ENCODE assay signal across 21 cellular contexts in genomic region chr12:51000245-51000644, GRCh38. TPM values are rescaled to one million over a fixed set of nuclear protein-coding genes. Genes with fewer than 3 reads are reported as not detected.
DNase-seq lines count a peak whose midpoint lies in the region; ATAC-seq and TF ChIP-seq lines count a peak whose summit lies in the region.
"Had no signal": no experiment of that assay in that cellular context is flagged by ENCODE, and none has a peak within 500 bp of the region (broad histone marks: within the 10 kb centered on the region; RNA-seq: fewer than 3 reads in every experiment).

No MANE protein-coding gene starts in this region.

- H3K36me3 ChIP-seq in effector memory CD4-positive, alpha-beta T cell (ENCODE audit: control insufficient read depth, insufficient read depth, low read length), result peaks cover 39% of the 10 kb centered on the region

- no peak overlapping the region for H3K4me3 Mint-ChIP-seq in activated CD4-positive, alpha-beta T cell treated with anti-CD3 and anti-CD28 coated beads for 36 hours
- H3K4me3 Mint-ChIP-seq: naive thymus-derived CD8-positive, alpha-beta T cell had no signal

- intact Hi-C loops in activated CD4-positive, alpha-beta T cell treated with anti-CD3 and anti-CD28 coated beads for 36 hours (cut with DNase I, micrococcal nuclease), result no loop called here
- intact Hi-C loops in Right ventricle myocardium inferior (cut with DNase I), result no loop called here

- TF ChIP-seq CTCF in foreskin fibroblast (IDR thresholded peaks at IDR 0.05; ENCODE audit: low read depth, low read length), result no peak

- H3K4me3 ChIP-seq in foreskin fibroblast (ENCODE audit: low read depth in 1 of 2, low read length in 2 of 2), result no peak overlapping the region
- no peak overlapping the region for H3K4me3 ChIP-seq in effector memory CD4-positive, alpha-beta T cell (ENCODE audit: insufficient read depth, low read depth, low read length, poor library complexity, severe bottlenecking)
- H3K4me3 ChIP-seq: ascending aorta, dorsolateral prefrontal cortex, lower lobe of right lung, psoas muscle, upper lobe of right lung had no signal

- H3K27me3 ChIP-seq in effector memory CD4-positive, alpha-beta T cell (replicated peaks; ENCODE audit: control insufficient read depth, insufficient read depth, low read length, poor library complexity, severe bottlenecking), result no peaks in the 10 kb centered on the region
- H3K27me3 ChIP-seq: ascending aorta, dorsolateral prefrontal cortex, upper lobe of right lung had no signal

- peaks cover 50% of the 10 kb centered on the region for H3K36me3 Mint-ChIP-seq in activated CD4-positive, alpha-beta T cell treated with anti-CD3 and anti-CD28 coated beads for 36 hours (ENCODE audit: low read depth)

- peak overlapping the region; percentile 39 for H3K27ac Mint-ChIP-seq in activated CD4-positive, alpha-beta T cell treated with anti-CD3 and anti-CD28 coated beads for 36 hours

- CTCF ChIA-PET in activated CD4-positive, alpha-beta T cell treated with anti-CD3 and anti-CD28 coated beads for 36 hours (lab: Charles Lee), result interaction anchor here (2.1 kb wide), 1 partner anchor 11 kb away, joined by 6 read pairs; no protein-coding TSS in a partner anchor

- H3K4me1 ChIP-seq in effector memory CD4-positive, alpha-beta T cell (ENCODE audit: control insufficient read depth, insufficient read depth, low read length, poor library complexity, severe bottlenecking), result no peaks in the 10 kb centered on the region
- H3K4me1 ChIP-seq: ascending aorta, psoas muscle, upper lobe of right lung had no signal

- POLR2A ChIA-PET in activated CD4-positive, alpha-beta T cell treated with anti-CD3 and anti-CD28 coated beads for 36 hours (lab: Charles Lee), result no interaction called here

- ATAC-seq in activated CD4-positive, alpha-beta T cell treated with anti-CD3 and anti-CD28 coated beads for 36 hours, result peak; percentile 69
- no peak for ATAC-seq in Right ventricle myocardium inferior
- ATAC-seq: HepG2; lower lobe of right lung; naive thymus-derived CD8-positive, alpha-beta T cell; psoas muscle; upper lobe of right lung had no signal

- H3K27ac ChIP-seq in effector memory CD4-positive, alpha-beta T cell (ENCODE audit: insufficient read depth, low read length, poor library complexity, severe bottlenecking), result no peak overlapping the region
- H3K27ac ChIP-seq: ascending aorta, lower lobe of right lung, psoas muscle, upper lobe of right lung had no signal

- H3K9me3 ChIP-seq in effector memory CD4-positive, alpha-beta T cell (ENCODE audit: control insufficient read depth, low read length), result no peaks in the 10 kb centered on the region
- H3K9me3 ChIP-seq: ascending aorta, lower lobe of right lung, psoas muscle, upper lobe of right lung had no signal

- H3K27me3 Mint-ChIP-seq in activated CD4-positive, alpha-beta T cell treated with anti-CD3 and anti-CD28 coated beads for 36 hours, result no peaks in the 10 kb centered on the region
- H3K27me3 Mint-ChIP-seq: naive thymus-derived CD8-positive, alpha-beta T cell had no signal

- no peaks in the 10 kb centered on the region for H3K9me3 Mint-ChIP-seq in activated CD4-positive, alpha-beta T cell treated with anti-CD3 and anti-CD28 coated beads for 36 hours (ENCODE audit: low read depth)
- H3K9me3 Mint-ChIP-seq: naive thymus-derived CD8-positive, alpha-beta T cell had no signal

- peak; percentile 24 for DNase-seq in activated CD4-positive, alpha-beta T cell treated with anti-CD3 and anti-CD28 coated beads for 36 hours
- DNase-seq in activated CD4-positive, alpha-beta T cell treated with anti-CD3 and anti-CD28 coated beads for 48 hours, result no peak
- peak; percentile 65 for DNase-seq in EL
- DNase-seq in RPMI7951 (ENCODE audit: low read depth), result peak; percentile 37
- DNase-seq in foreskin fibroblast, result peak; percentile 58 to 80
- DNase-seq in effector memory CD4-positive, alpha-beta T cell, result no peak
- no peak for DNase-seq in Right ventricle myocardium inferior (ENCODE audit: missing footprints)
- DNase-seq in globus pallidus (ENCODE audit: low spot score), result no peak
- DNase-seq: 8988T; activated CD8-positive, alpha-beta memory T cell treated with anti-CD3 and anti-CD28 coated beads, Interleukin-2, amount 50 U/mL, for 48 hours; dorsolateral prefrontal cortex; GDM1; lower lobe of right lung; naive thymus-derived CD8-positive, alpha-beta T cell; NCI-H1105; NCI-H2227 treated with DMSO at 0.1 percent for 48 hours; psoas muscle; SW 1271; upper lobe of right lung had no signal

- H3K4me1 Mint-ChIP-seq in activated CD4-positive, alpha-beta T cell treated with anti-CD3 and anti-CD28 coated beads for 36 hours, result peaks cover 17% of the 10 kb centered on the region

RNA-seq across cellular contexts. Expression of gene SLC11A2, which starts 25.9 kb away (rescaled TPM):
- total RNA-seq in activated CD4-positive, alpha-beta T cell treated with anti-CD3 and anti-CD28 coated beads for 36 hours, result 10 to 100 TPM; 31.0 to 32.9 TPM
- 19.2 and 28.8 TPM in 2 replicates for total RNA-seq in RPMI7951 (2014; rRNA removed; shearing (Covaris generic))
- 23.7 TPM for total RNA-seq in Right ventricle myocardium inferior

RNA-seq across cellular contexts. Expression of gene LETMD1, which starts 47.9 kb away (rescaled TPM):
- total RNA-seq in activated CD4-positive, alpha-beta T cell treated with anti-CD3 and anti-CD28 coated beads for 36 hours, result 10 to 100 TPM; 69.6 to 79.6 TPM
- 26.0 and 28.3 TPM in 2 replicates for total RNA-seq in RPMI7951 (2014; rRNA removed; shearing (Covaris generic))
- total RNA-seq in Right ventricle myocardium inferior, result 17.0 TPM

RNA-seq across cellular contexts. Expression of gene HIGD1C, which starts 47.9 kb away (rescaled TPM):
- total RNA-seq in activated CD4-positive, alpha-beta T cell treated with anti-CD3 and anti-CD28 coated beads for 36 hours, result not detected
- not detected in 2 replicates for total RNA-seq in RPMI7951 (2014; rRNA removed; shearing (Covaris generic))
- total RNA-seq in Right ventricle myocardium inferior, result not detected
- total RNA-seq: ascending aorta; HepG2; lower lobe of right lung; naive thymus-derived CD8-positive, alpha-beta T cell; psoas muscle; upper lobe of right lung had no signal

Comparison
In these comparisons a context has a peak if more than half of its experiments do, and no peak if none do; other contexts are left out.
1. DNase-seq: peak in activated CD4-positive, alpha-beta T cell treated with anti-CD3 and anti-CD28 coated beads for 36 hours (single experiment), EL (single experiment), RPMI7951 (single experiment) and foreskin fibroblast (2 of 2); none in activated CD4-positive, alpha-beta T cell treated with anti-CD3 and anti-CD28 coated beads for 48 hours (single experiment), effector memory CD4-positive, alpha-beta T cell (0 of 3), Right ventricle myocardium inferior (single experiment) and globus pallidus (single experiment).